Comparison of ENCODE assay signal across 8 cellular contexts in genomic region chr12:28190321-28191017, GRCh38. TPM values are rescaled to one million over a fixed set of nuclear protein-coding genes. Genes with fewer than 3 reads are reported as not detected.
DNase-seq lines count a peak whose midpoint lies in the region; TF ChIP-seq lines count a peak whose summit lies in the region.

TSS of gene CCDC91 (plus strand) at chr12:28190456. CDS start at chr12:28257216, 66,760 bp downstream.

- H3K79me2 ChIP-seq in neural progenitor cell (ENCODE audit: low read depth) = peaks cover 46% of the 10 kb centered on the region

- H3K27me3 ChIP-seq in neural progenitor cell = no peaks in the 10 kb centered on the region
- no peaks in the 10 kb centered on the region for H3K27me3 ChIP-seq in subcutaneous abdominal adipose tissue (ENCODE audit: control insufficient read depth in 5 of 5, insufficient read depth in 4 of 5, low read length in 5 of 5)

- H2AFZ ChIP-seq in neural progenitor cell (replicated peaks) = peak within 1 kb of the TSS; percentile 95

- H3K36me3 ChIP-seq in neural progenitor cell = no peaks in the 10 kb centered on the region
- no peaks in the 10 kb centered on the region for H3K36me3 ChIP-seq in subcutaneous abdominal adipose tissue (ENCODE audit: control insufficient read depth in 5 of 5, insufficient read depth in 5 of 5, low read length in 5 of 5)

- H3K9me3 ChIP-seq in neural progenitor cell (ENCODE audit: low read depth) (no peaks in the 10 kb centered on the region), subcutaneous abdominal adipose tissue (ENCODE audit: control insufficient read depth in 5 of 5, low read length in 5 of 5) (peaks cover 0 to 4% (median 2%) of the 10 kb centered on the region in 5 donors)

- H3K4me3 Mint-ChIP-seq in neural progenitor cell = peak within 1 kb of the TSS; percentile 88

- H3K36me3 Mint-ChIP-seq in neural progenitor cell = peaks cover 6% of the 10 kb centered on the region

- H3K4me1 Mint-ChIP-seq in neural progenitor cell = peaks cover 15% of the 10 kb centered on the region

- H3K9ac ChIP-seq in neural progenitor cell = peak within 1 kb of the TSS; percentile 47
- peak within 1 kb of the TSS; percentile 71 to 98 (median 94) for H3K9ac ChIP-seq in subcutaneous abdominal adipose tissue (ENCODE audit: low read length in 5 of 5)

- H3K9me3 Mint-ChIP-seq in neural progenitor cell = peaks cover 11% of the 10 kb centered on the region

- peak within 1 kb of the TSS; percentile 84 for H3K4me2 ChIP-seq in neural progenitor cell

- H3F3A ChIP-seq in neural progenitor cell (ENCODE audit: low read depth) = no peaks in the 10 kb centered on the region

- peaks cover 3% of the 10 kb centered on the region for H3K27me3 Mint-ChIP-seq in neural progenitor cell (ENCODE audit: insufficient read depth, low read depth)

- H3K4me1 ChIP-seq in neural progenitor cell (peaks cover 4% of the 10 kb centered on the region), subcutaneous abdominal adipose tissue (ENCODE audit: control insufficient read depth in 5 of 5, insufficient read depth in 5 of 5, low read length in 5 of 5) (peaks cover 0 to 22% (median 19%) of the 10 kb centered on the region in 5 donors)

- peak within 1 kb of the TSS; percentile 75 to 93 for H3K4me3 ChIP-seq in foreskin fibroblast (ENCODE audit: low read depth in 1 of 2, low read length in 2 of 2)
- H3K4me3 ChIP-seq in neural progenitor cell = peak within 1 kb of the TSS; percentile 69
- peak within 1 kb of the TSS; percentile 75 to 95 (median 87) for H3K4me3 ChIP-seq in subcutaneous abdominal adipose tissue (ENCODE audit: low read depth in 1 of 5, low read length in 5 of 5)

- peak within 1 kb of the TSS; percentile 82 for H3K27ac Mint-ChIP-seq in neural progenitor cell

- no peaks in the 10 kb centered on the region for H4K20me1 ChIP-seq in neural progenitor cell (ENCODE audit: low read depth)

- peak; percentile 87 for DNase-seq in ELR (ENCODE audit: low read depth)
- DNase-seq in GOT3 (lab: John Stamatoyannopoulos, UW) = peak; percentile 64
- DNase-seq in LHCN-M2 (ENCODE audit: low read depth) = peak; percentile 85
- DNase-seq in SIG-M5 (lab: John Stamatoyannopoulos, UW) = peak; percentile 13
- peak; percentile 79 for DNase-seq in activated gamma-delta T cell (lab: John Stamatoyannopoulos, UW)
- DNase-seq in foreskin fibroblast = peak; percentile 61 to 92
- peak; percentile 79 for DNase-seq in neural progenitor cell (ENCODE audit: low spot score)

- no peak for TF ChIP-seq CTCF in foreskin fibroblast (IDR thresholded peaks at IDR 0.05; ENCODE audit: low read depth, low read length)
- TF ChIP-seq CTCF in neural progenitor cell (IDR thresholded peaks at IDR 0.05) = no peak

- H3K27ac ChIP-seq in neural progenitor cell (no peak within 1 kb of the TSS), subcutaneous abdominal adipose tissue (ENCODE audit: low read depth, low read length) (peak within 1 kb of the TSS; percentile 92)

RNA-seq across cellular contexts. Expression of gene CCDC91, which starts in this region (rescaled TPM):
- total RNA-seq in LHCN-M2 (2014; rRNA removed) (13.9 and 14.7 TPM in 2 replicates), neural progenitor cell (ENCODE audit: low replicate concordance) (24.8 and 35.8 TPM in 2 replicates)
- 6.8 TPM for polyA plus RNA-seq in LHCN-M2 (2012)

Comparison
In these comparisons a context has a peak if more than half of its experiments do, and no peak if none do; other contexts are left out.
1. DNase-seq: peak in every context shown above with its lines; median percentile 87 in ELR; 85 in LHCN-M2; 79 in activated gamma-delta T cell; 79 in neural progenitor cell; 76 in foreskin fibroblast; 64 in GOT3; 13 in SIG-M5.